20 cellular contexts compared by ENCODE assay signal in the genomic region with DNA sequence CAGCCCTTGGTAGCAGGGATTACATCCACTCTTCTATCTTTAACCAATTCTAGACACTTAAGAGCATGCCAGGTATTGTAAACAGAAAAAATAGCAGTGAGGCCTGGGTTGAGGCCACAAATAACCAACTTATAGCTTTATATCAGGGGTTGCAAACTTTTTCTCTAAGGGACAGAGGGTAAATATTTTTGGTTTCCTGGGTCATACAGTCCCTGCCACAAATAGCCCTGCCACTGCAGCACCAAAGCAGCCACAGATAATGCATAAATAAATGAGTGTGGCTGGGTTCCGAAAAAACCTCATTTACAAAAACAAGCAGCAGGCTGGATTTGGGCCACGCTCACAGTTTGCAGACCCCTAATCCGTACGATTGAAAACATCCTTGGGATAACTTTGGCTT. TPM values are rescaled to one million over a fixed set of nuclear protein-coding genes. Genes with fewer than 3 reads are reported as not detected.
DNase-seq lines count a peak whose midpoint lies in the region; ATAC-seq and TF ChIP-seq lines count a peak whose summit lies in the region.
"Had no signal": no experiment of that assay in that cellular context is flagged by ENCODE, and none has a peak within 500 bp of the region (broad histone marks: within the 10 kb centered on the region; RNA-seq: fewer than 3 reads in every experiment).

No MANE protein-coding gene starts in this region.

- POLR2A ChIA-PET in CD8-positive, alpha-beta memory T cell (lab: Charles Lee): interaction anchor here (0.8 to 1.0 kb wide), 3 partner anchors 46 to 53 kb away, joined by 3 read pairs; a partner anchor contains a TSS
- POLR2A ChIA-PET in activated CD4-positive, alpha-beta memory T cell treated with anti-CD3 and anti-CD28 coated beads for 36 hours (lab: Charles Lee): interaction anchor here (0.8 to 3.1 kb wide), 5 partner anchors 28 to 93 kb away, joined by 3 to 36 read pairs (median 4); a partner anchor contains a TSS

- peaks cover 22% of the 10 kb centered on the region for H3K36me3 ChIP-seq in CD8-positive, alpha-beta memory T cell (ENCODE audit: insufficient read depth, low read length)
- peaks cover 21 to 95% of the 10 kb centered on the region in 2 donors for H3K36me3 ChIP-seq in psoas muscle (ENCODE audit: insufficient read depth in 1 of 2, low read depth in 1 of 2)

- WGBS in psoas muscle, 3 donors: 89 to 97% (median 89%) methylated on average over 4 of the region's 4 CpGs

- DNase-seq in T-helper 2 cell treated with Interferon-gamma antibody and Interleukin-4, amounts not matched to agents 5 μg/mL and 100 μg/mL, for 36 hours (ENCODE audit: low spot score): no peak
- DNase-seq in T-helper 2 cell (no peak), endothelial cell (ENCODE audit: low spot score) (no peak), psoas muscle (no peak)
- no peak for DNase-seq in CD8-positive, alpha-beta memory T cell
- DNase-seq in activated CD4-positive, alpha-beta memory T cell treated with anti-CD3 and anti-CD28 coated beads for 36 hours: no peak
- DNase-seq: 8988T; DMS153; effector CD8-positive, alpha-beta T cell; HCEC 1CT; heart left ventricle; KG1; NCI-H1092; NCI-H524; nephron progenitor cell; stimulated activated CD4-positive, alpha-beta T cell treated with anti-CD3 and anti-CD28 coated beads, Interleukin-12 subunit alpha, Interleukin-12 subunit beta, amount 100 ng/mL, for 4 hours; upper lobe of left lung had no signal

- ATAC-seq in GM18867 (IDR thresholded peaks at IDR 0.05; ENCODE audit: unreplicated experiment) (no peak), GM18505 (IDR thresholded peaks at IDR 0.05; ENCODE audit: unreplicated experiment) (no peak), psoas muscle (no peak)

- intact Hi-C loops in activated CD4-positive, alpha-beta memory T cell treated with anti-CD3 and anti-CD28 coated beads for 36 hours (cut with micrococcal nuclease): loop anchor here (1.0 to 5.0 kb wide), 4 partner anchors 8 to 831 kb away; a partner anchor contains a TSS
- intact Hi-C loops in psoas muscle (cut with DNase I): no loop called here

- H3K9me3 Mint-ChIP-seq in T-helper 2 cell treated with Interferon-gamma antibody and Interleukin-4, amounts not matched to agents 5 μg/mL and 100 μg/mL, for 36 hours: no peaks in the 10 kb centered on the region
- H3K9me3 Mint-ChIP-seq in CD8-positive, alpha-beta memory T cell: no peaks in the 10 kb centered on the region
- H3K9me3 Mint-ChIP-seq in activated CD4-positive, alpha-beta memory T cell treated with anti-CD3 and anti-CD28 coated beads for 36 hours: no peaks in the 10 kb centered on the region
- no peaks in the 10 kb centered on the region for H3K9me3 Mint-ChIP-seq in endothelial cell (ENCODE audit: unreplicated experiment)
- H3K9me3 Mint-ChIP-seq: nephron progenitor cell had no signal

- no peak overlapping the region for H3K27ac ChIP-seq in CD8-positive, alpha-beta memory T cell (ENCODE audit: low read depth, low read length)
- no peak overlapping the region for H3K27ac ChIP-seq in psoas muscle
- H3K27ac ChIP-seq: BLaER1 had no signal

- H3K36me3 Mint-ChIP-seq in T-helper 2 cell treated with Interferon-gamma antibody and Interleukin-4, amounts not matched to agents 5 μg/mL and 100 μg/mL, for 36 hours (ENCODE audit: low read depth): peaks cover 53% of the 10 kb centered on the region
- H3K36me3 Mint-ChIP-seq in CD8-positive, alpha-beta memory T cell: peaks cover 10 to 73% (median 21%) of the 10 kb centered on the region in 3 donors
- H3K36me3 Mint-ChIP-seq in activated CD4-positive, alpha-beta memory T cell treated with anti-CD3 and anti-CD28 coated beads for 36 hours: peaks cover 75% of the 10 kb centered on the region
- H3K36me3 Mint-ChIP-seq in endothelial cell (ENCODE audit: low read depth, unreplicated experiment): peaks cover 53% of the 10 kb centered on the region

- no peak for TF ChIP-seq POLR2A in GM18505 (IDR thresholded peaks at IDR 0.05; ENCODE audit: borderline replicate concordance, extremely low read depth, insufficient read depth, insufficient read length)

- no peak overlapping the region for H3K4me3 ChIP-seq in CD8-positive, alpha-beta memory T cell (ENCODE audit: low read length)
- H3K4me3 ChIP-seq in psoas muscle: no peak overlapping the region
- H3K4me3 ChIP-seq: BLaER1, heart left ventricle, upper lobe of left lung had no signal

- CTCF ChIA-PET in CD8-positive, alpha-beta memory T cell (lab: Charles Lee): interaction anchor here (1.4 to 1.5 kb wide), 2 partner anchors 47 to 63 kb away, joined by 3 to 4 read pairs; a partner anchor contains a TSS
- CTCF ChIA-PET in activated CD4-positive, alpha-beta memory T cell treated with anti-CD3 and anti-CD28 coated beads for 36 hours (lab: Charles Lee): interaction anchor here (1.1 to 2.2 kb wide), 7 partner anchors 10 to 186 kb away, joined by 3 to 9 read pairs (median 4); a partner anchor contains a TSS

- no peaks in the 10 kb centered on the region for H3K9me3 ChIP-seq in CD8-positive, alpha-beta memory T cell (ENCODE audit: low read length)
- no peaks in the 10 kb centered on the region for H3K9me3 ChIP-seq in psoas muscle
- H3K9me3 ChIP-seq: BLaER1, heart left ventricle, upper lobe of left lung had no signal

- H3K27me3 ChIP-seq in CD8-positive, alpha-beta memory T cell (ENCODE audit: insufficient read depth, low read length, poor library complexity, severe bottlenecking): no peaks in the 10 kb centered on the region
- no peaks in the 10 kb centered on the region for H3K27me3 ChIP-seq in psoas muscle (ENCODE audit: insufficient read depth in 3 of 3, low read length in 2 of 3)
- H3K27me3 ChIP-seq: BLaER1, heart left ventricle, upper lobe of left lung had no signal

- H3K27me3 Mint-ChIP-seq in T-helper 2 cell treated with Interferon-gamma antibody and Interleukin-4, amounts not matched to agents 5 μg/mL and 100 μg/mL, for 36 hours (ENCODE audit: low read depth): no peaks in the 10 kb centered on the region
- no peaks in the 10 kb centered on the region for H3K27me3 Mint-ChIP-seq in CD8-positive, alpha-beta memory T cell
- no peaks in the 10 kb centered on the region for H3K27me3 Mint-ChIP-seq in activated CD4-positive, alpha-beta memory T cell treated with anti-CD3 and anti-CD28 coated beads for 36 hours
- peaks cover 4% of the 10 kb centered on the region for H3K27me3 Mint-ChIP-seq in endothelial cell (ENCODE audit: unreplicated experiment)

- peaks cover 33% of the 10 kb centered on the region for H3K4me1 ChIP-seq in CD8-positive, alpha-beta memory T cell (ENCODE audit: insufficient read depth, low read length)
- H3K4me1 ChIP-seq in psoas muscle: no peaks in the 10 kb centered on the region

- peak overlapping the region; percentile 86 for H3K27ac Mint-ChIP-seq in T-helper 2 cell treated with Interferon-gamma antibody and Interleukin-4, amounts not matched to agents 5 μg/mL and 100 μg/mL, for 36 hours
- peak overlapping the region in 6 of 8 donors; percentile 32 to 88 (median 62) for H3K27ac Mint-ChIP-seq in CD8-positive, alpha-beta memory T cell
- H3K27ac Mint-ChIP-seq in activated CD4-positive, alpha-beta memory T cell treated with anti-CD3 and anti-CD28 coated beads for 36 hours: peak overlapping the region; percentile 96
- peak overlapping the region; percentile 19 for H3K27ac Mint-ChIP-seq in endothelial cell (ENCODE audit: unreplicated experiment)
- H3K27ac Mint-ChIP-seq: nephron progenitor cell had no signal

- H3K4me1 Mint-ChIP-seq in T-helper 2 cell treated with Interferon-gamma antibody and Interleukin-4, amounts not matched to agents 5 μg/mL and 100 μg/mL, for 36 hours (ENCODE audit: low read depth): peaks cover 53% of the 10 kb centered on the region
- H3K4me1 Mint-ChIP-seq in CD8-positive, alpha-beta memory T cell: peaks cover 35 to 53% (median 53%) of the 10 kb centered on the region in 3 donors
- H3K4me1 Mint-ChIP-seq in activated CD4-positive, alpha-beta memory T cell treated with anti-CD3 and anti-CD28 coated beads for 36 hours (ENCODE audit: low read depth): peaks cover 64% of the 10 kb centered on the region
- no peaks in the 10 kb centered on the region for H3K4me1 Mint-ChIP-seq in endothelial cell (ENCODE audit: unreplicated experiment)

- peak overlapping the region; percentile 53 for H3K4me3 Mint-ChIP-seq in T-helper 2 cell treated with Interferon-gamma antibody and Interleukin-4, amounts not matched to agents 5 μg/mL and 100 μg/mL, for 36 hours
- H3K4me3 Mint-ChIP-seq in CD8-positive, alpha-beta memory T cell: peak overlapping the region in 1 of 7 donors; percentile 1
- H3K4me3 Mint-ChIP-seq in activated CD4-positive, alpha-beta memory T cell treated with anti-CD3 and anti-CD28 coated beads for 36 hours: peak overlapping the region; percentile 48
- H3K4me3 Mint-ChIP-seq in endothelial cell (ENCODE audit: unreplicated experiment): no peak overlapping the region
- H3K4me3 Mint-ChIP-seq: nephron progenitor cell had no signal

- no peak for TF ChIP-seq CTCF in endothelial cell (IDR thresholded peaks at IDR 0.05; ENCODE audit: unreplicated experiment)
- no peak for TF ChIP-seq CTCF in psoas muscle (IDR thresholded peaks at IDR 0.05)

RNA-seq across cellular contexts. Expression of a gene that starts 46.7 kb away (rescaled TPM):
- total RNA-seq in CD8-positive, alpha-beta memory T cell: 100 to 1,000 TPM; 148 to 155 TPM
- 166 TPM for polyA plus RNA-seq in CD8-positive, alpha-beta memory T cell
- total RNA-seq in activated CD4-positive, alpha-beta memory T cell treated with anti-CD3 and anti-CD28 coated beads for 36 hours: 100 to 1,000 TPM; 194 to 198 TPM
- 160 TPM for total RNA-seq in endothelial cell (ENCODE audit: unreplicated experiment)
- 100 to 1,000 TPM in 3 of 4 donors, 10 to 100 TPM in 1; 67.3 to 279 (median 220) TPM for total RNA-seq in psoas muscle
- 100 to 1,000 TPM in 1 of 3 donors, 10 to 100 TPM in 2; 95.6 to 111 (median 97.8) TPM for polyA plus RNA-seq in psoas muscle

RNA-seq across cellular contexts. Expression of a gene that starts 53.3 kb away (rescaled TPM):
- 100 to 1,000 TPM; 259 to 263 TPM for total RNA-seq in CD8-positive, alpha-beta memory T cell
- 90.3 TPM for polyA plus RNA-seq in CD8-positive, alpha-beta memory T cell
- total RNA-seq in activated CD4-positive, alpha-beta memory T cell treated with anti-CD3 and anti-CD28 coated beads for 36 hours: 100 to 1,000 TPM; 211 to 215 TPM
- 67.2 TPM for total RNA-seq in endothelial cell (ENCODE audit: unreplicated experiment)
- total RNA-seq in psoas muscle: 10 to 100 TPM; 17.3 to 31.5 (median 23.9) TPM
- polyA plus RNA-seq in psoas muscle: 10 to 100 TPM in 2 of 3 donors, 1 to 10 TPM in 1; 8.1 to 12.5 (median 10.5) TPM

Comparison
In these comparisons a context has a peak if more than half of its experiments do, and no peak if none do; other contexts are left out.
1. H3K27ac Mint-ChIP-seq: peak in every context shown above with its lines; median percentile 96 in activated CD4-positive, alpha-beta memory T cell treated with anti-CD3 and anti-CD28 coated beads for 36 hours; 86 in T-helper 2 cell treated with Interferon-gamma antibody and Interleukin-4, amounts not matched to agents 5 μg/mL and 100 μg/mL, for 36 hours; 62 in CD8-positive, alpha-beta memory T cell; 19 in endothelial cell.